In genomic region chr9:121613009-121613766, GRCh38 we compare ENCODE assay signal across 11 cellular contexts. TPM values are rescaled to one million over a fixed set of nuclear protein-coding genes. Genes with fewer than 3 reads are reported as not detected.
DNase-seq lines count a peak whose midpoint lies in the region; ATAC-seq and TF ChIP-seq lines count a peak whose summit lies in the region.
"Had no signal": no experiment of that assay in that cellular context is flagged by ENCODE, and none has a peak within 500 bp of the region (broad histone marks: within the 10 kb centered on the region; RNA-seq: fewer than 3 reads in every experiment).

No MANE protein-coding gene starts in this region.

- no peaks in the 10 kb centered on the region for H3K36me3 Mint-ChIP-seq in activated T-cell treated with anti-CD3 and anti-CD28 coated beads, Interleukin-2, amount 50 U/mL, for 4 hours (ENCODE audit: insufficient read depth)
- H3K36me3 Mint-ChIP-seq: CD4-positive, alpha-beta memory T cell had no signal

- H3K27ac ChIP-seq in BLaER1 treated with 17β-estradiol and CSF1 and Interleukin-3, amounts not matched to agents 10 nM and 100 nM, result peak overlapping the region in 8 of 11 experiments; percentile 21 to 53 (median 40); a peak in 10 of 22 replicates
- H3K27ac ChIP-seq in lower lobe of right lung, result peak overlapping the region; percentile 18

- H3K4me1 Mint-ChIP-seq in activated T-cell treated with anti-CD3 and anti-CD28 coated beads, Interleukin-2, amount 50 U/mL, for 4 hours (ENCODE audit: low read depth), result peaks cover 10% of the 10 kb centered on the region

- no peak overlapping the region for H2AFZ ChIP-seq in Loucy (ENCODE audit: low read length)

- H4K20me1 ChIP-seq in BLaER1 treated with 17β-estradiol and CSF1 and Interleukin-3, amounts not matched to agents 10 nM and 100 nM, result peaks cover 0 to 15% (median 0%) of the 10 kb centered on the region in 11 experiments; a peak in 4 of 22 replicates
- no peaks in the 10 kb centered on the region for H4K20me1 ChIP-seq in Loucy (ENCODE audit: insufficient read depth, low read length, poor library complexity, severe bottlenecking)

- no peak for TF ChIP-seq CTCF in Loucy (conservative IDR thresholded peaks at IDR 0.05; ENCODE audit: low read length)
- no peak for TF ChIP-seq CTCF in lower lobe of right lung (IDR thresholded peaks at IDR 0.05)

- no peaks in the 10 kb centered on the region for H3K79me2 ChIP-seq in Loucy (ENCODE audit: insufficient read depth, low read length)

- no peaks in the 10 kb centered on the region for H3K9me3 ChIP-seq in BLaER1 treated with 17β-estradiol and CSF1 and Interleukin-3, amounts not matched to agents 10 nM and 100 nM (replicated peaks in 1 of 11)
- H3K9me3 ChIP-seq in Loucy (ENCODE audit: insufficient read depth, low read depth, low read length), result no peaks in the 10 kb centered on the region
- H3K9me3 ChIP-seq in lower lobe of right lung, result no peaks in the 10 kb centered on the region

- H3K9ac ChIP-seq in BLaER1 treated with 17β-estradiol and CSF1 and Interleukin-3, amounts not matched to agents 10 nM and 100 nM, result peak overlapping the region in 5 of 11 experiments; percentile 7 to 36 (median 19); a peak in 5 of 22 replicates
- no peak overlapping the region for H3K9ac ChIP-seq in Loucy (ENCODE audit: low read depth, low read length, poor library complexity, severe bottlenecking)

- no peaks in the 10 kb centered on the region for H3K9me2 ChIP-seq in Loucy (replicated peaks; ENCODE audit: low read depth, low read length)

- H3K36me3 ChIP-seq in BLaER1 treated with 17β-estradiol and CSF1 and Interleukin-3, amounts not matched to agents 10 nM and 100 nM, result no peaks in the 10 kb centered on the region
- H3K36me3 ChIP-seq in Loucy (ENCODE audit: insufficient read depth, low read length), result no peaks in the 10 kb centered on the region
- no peaks in the 10 kb centered on the region for H3K36me3 ChIP-seq in lower lobe of right lung

- H3K27me3 Mint-ChIP-seq in activated T-cell treated with anti-CD3 and anti-CD28 coated beads, Interleukin-2, amount 50 U/mL, for 4 hours (ENCODE audit: low read depth), result peaks cover 51% of the 10 kb centered on the region

- H3K4me3 Mint-ChIP-seq in activated T-cell treated with anti-CD3 and anti-CD28 coated beads, Interleukin-2, amount 50 U/mL, for 4 hours, result no peak overlapping the region

- no peaks in the 10 kb centered on the region for H3K9me3 Mint-ChIP-seq in activated T-cell treated with anti-CD3 and anti-CD28 coated beads, Interleukin-2, amount 50 U/mL, for 4 hours

- intact Hi-C loops in lower lobe of right lung (cut with DNase I), result no loop called here

- ATAC-seq in lower lobe of right lung (peak; percentile 28 to 48), GM21825 (IDR thresholded peaks at IDR 0.05; ENCODE audit: unreplicated experiment) (no peak), HG02870 (IDR thresholded peaks at IDR 0.05; ENCODE audit: unreplicated experiment) (no peak), HG03521 (IDR thresholded peaks at IDR 0.05; ENCODE audit: unreplicated experiment) (no peak)
- ATAC-seq in activated T-cell treated with anti-CD3 and anti-CD28 coated beads, Interleukin-2, amount 50 U/mL, for 4 hours, result no peak

- DNase-seq in astrocyte of the hippocampus (ENCODE audit: low read depth, low spot score) (peak; percentile 26), lower lobe of right lung (no peak)
- no peak for DNase-seq in activated T-cell treated with anti-CD3 and anti-CD28 coated beads, Interleukin-2, amount 50 U/mL, for 4 hours
- DNase-seq: CD4-positive, alpha-beta memory T cell; midbrain; NK-92 treated with Interleukin-12 subunit alpha and Interleukin-12 subunit beta, amount 100 ng/mL, for 24 hours had no signal

- H3K4me3 ChIP-seq in BLaER1 treated with 17β-estradiol and CSF1 and Interleukin-3, amounts not matched to agents 10 nM and 100 nM, result peak overlapping the region in 1 of 10 experiments; percentile 34; a peak in 2 of 20 replicates
- H3K4me3 ChIP-seq in Loucy (ENCODE audit: low read length, poor library complexity, severe bottlenecking), result peak overlapping the region; percentile 15
- no peak overlapping the region for H3K4me3 ChIP-seq in lower lobe of right lung

- no peaks in the 10 kb centered on the region for H3F3A ChIP-seq in Loucy (ENCODE audit: low read depth)

- peak overlapping the region; percentile 77 to 96 (median 82) for H3K4me2 ChIP-seq in BLaER1 treated with 17β-estradiol and CSF1 and Interleukin-3, amounts not matched to agents 10 nM and 100 nM
- peak overlapping the region; percentile 51 for H3K4me2 ChIP-seq in Loucy (ENCODE audit: low read depth, low read length, poor library complexity, severe bottlenecking)

- peaks cover 27 to 92% (median 80%) of the 10 kb centered on the region in 10 experiments for H3K4me1 ChIP-seq in BLaER1 treated with 17β-estradiol and CSF1 and Interleukin-3, amounts not matched to agents 10 nM and 100 nM
- H3K4me1 ChIP-seq in Loucy (ENCODE audit: insufficient read depth, low read length, poor library complexity, severe bottlenecking) (peaks cover 16% of the 10 kb centered on the region), lower lobe of right lung (peaks cover 35% of the 10 kb centered on the region)

- H3K27me3 ChIP-seq in BLaER1 treated with 17β-estradiol and CSF1 and Interleukin-3, amounts not matched to agents 10 nM and 100 nM, result 0 out of 22 replicates have a peak, but pooled peaks cover 0 to 4% (median 0%) of the 10 kb centered on the region in 11 experiments
- H3K27me3 ChIP-seq in Loucy (ENCODE audit: insufficient read depth, low read length, poor library complexity, severe bottlenecking) (no peaks in the 10 kb centered on the region), lower lobe of right lung (ENCODE audit: low read depth) (no peaks in the 10 kb centered on the region)

RNA-seq across cellular contexts. Expression of gene DAB2IP, which starts 38.2 kb away (rescaled TPM):
- 54.1 TPM for total RNA-seq in lower lobe of right lung
- total RNA-seq in activated T-cell treated with anti-CD3 and anti-CD28 coated beads, Interleukin-2, amount 50 U/mL, for 4 hours, result under 1 TPM; 0.14 to 0.24 (median 0.18) TPM
- total RNA-seq: CD4-positive, alpha-beta memory T cell had no signal

Comparison
In these comparisons a context has a peak if more than half of its experiments do, and no peak if none do; other contexts are left out.
1. ATAC-seq: peak in lower lobe of right lung (2 of 2); none in activated T-cell treated with anti-CD3 and anti-CD28 coated beads, Interleukin-2, amount 50 U/mL, for 4 hours (0 of 2), GM21825 (single experiment), HG02870 (single experiment) and HG03521 (single experiment).
2. RNA of gene DAB2IP, which starts 38.2 kb away (total RNA-seq): 54.1 TPM in lower lobe of right lung (single experiment); 0.14 to 0.24 TPM in activated T-cell treated with anti-CD3 and anti-CD28 coated beads, Interleukin-2, amount 50 U/mL, for 4 hours; every median in the first group is over 10 times any median in the second.